ENCODE assay signal across 16 cellular contexts in genomic region chr10:58063854-58064480, GRCh38.
"Had no signal": no experiment of that assay in that cellular context is flagged by ENCODE, and none has a peak within 500 bp of the region (broad histone marks: within the 10 kb centered on the region; RNA-seq: fewer than 3 reads in every experiment).

No MANE protein-coding gene starts in this region.

- ATAC-seq: activated CD8-positive, alpha-beta T cell treated with anti-CD3 and anti-CD28 coated beads, Interleukin-2, amount 10 ng/mL, durations not matched to agents 7 days and 5 days; activated naive CD4-positive, alpha-beta T cell treated with anti-CD3 and anti-CD28 coated beads, Interleukin-2, amount 50 U/mL, for 72 hours; naive thymus-derived CD4-positive, alpha-beta T cell; stimulated activated memory B cell treated with anti-CD40 and anti-IgM and Interleukin-4, amounts not matched to agents 10 μg/mL and 1 μg/mL and 100 μg/mL, for 72 hours had no signal

- H3K27ac ChIP-seq: esophagus squamous epithelium, left ventricle myocardium inferior had no signal

- H3K27ac Mint-ChIP-seq: activated CD8-positive, alpha-beta T cell treated with anti-CD3 and anti-CD28 coated beads, Interleukin-2, amount 10 ng/mL, durations not matched to agents 7 days and 5 days; activated naive CD4-positive, alpha-beta T cell treated with anti-CD3 and anti-CD28 coated beads, Interleukin-2, amount 50 U/mL, for 72 hours; naive thymus-derived CD4-positive, alpha-beta T cell; stimulated activated memory B cell treated with anti-CD40 and anti-IgM and Interleukin-4, amounts not matched to agents 10 μg/mL and 1 μg/mL and 100 μg/mL, for 72 hours had no signal

- H3K9me3 ChIP-seq: esophagus squamous epithelium, left ventricle myocardium inferior had no signal

- DNase-seq: activated CD4-positive, alpha-beta T cell treated with anti-CD3 and anti-CD28 coated beads for 48 hours; activated CD8-positive, alpha-beta memory T cell treated with anti-CD3 and anti-CD28 coated beads, Interleukin-2, amount 50 U/mL, for 4 hours; activated CD8-positive, alpha-beta T cell treated with anti-CD3 and anti-CD28 coated beads, Interleukin-2, amount 10 ng/mL, durations not matched to agents 7 days and 5 days; activated gamma-delta T cell; activated T-cell treated with anti-CD3 and anti-CD28 coated beads, Interleukin-2, amount 50 U/mL, for 48 hours; cortex of kidney; effector CD4-positive, alpha-beta T cell; esophagus squamous epithelium; foreskin fibroblast; kidney; left ventricle myocardium inferior; naive thymus-derived CD4-positive, alpha-beta T cell; stimulated activated CD4-positive, alpha-beta T cell treated with anti-CD3 and anti-CD28 coated beads, Interleukin-2, amount 100 ng/mL, for 48 hours; T-helper 9 cell had no signal

- H3K4me3 ChIP-seq: esophagus squamous epithelium, left ventricle myocardium inferior had no signal

- H3K4me1 ChIP-seq: esophagus squamous epithelium, left ventricle myocardium inferior had no signal

- H3K4me3 Mint-ChIP-seq: activated CD8-positive, alpha-beta T cell treated with anti-CD3 and anti-CD28 coated beads, Interleukin-2, amount 10 ng/mL, durations not matched to agents 7 days and 5 days; naive thymus-derived CD4-positive, alpha-beta T cell; stimulated activated memory B cell treated with anti-CD40 and anti-IgM and Interleukin-4, amounts not matched to agents 10 μg/mL and 1 μg/mL and 100 μg/mL, for 72 hours had no signal

- H3K27me3 ChIP-seq: esophagus squamous epithelium had no signal

- H3K36me3 ChIP-seq: esophagus squamous epithelium, left ventricle myocardium inferior had no signal

- H3K36me3 Mint-ChIP-seq: activated naive CD4-positive, alpha-beta T cell treated with anti-CD3 and anti-CD28 coated beads, Interleukin-2, amount 50 U/mL, for 72 hours; naive thymus-derived CD4-positive, alpha-beta T cell; stimulated activated memory B cell treated with anti-CD40 and anti-IgM and Interleukin-4, amounts not matched to agents 10 μg/mL and 1 μg/mL and 100 μg/mL, for 72 hours had no signal

- H3K4me1 Mint-ChIP-seq: naive thymus-derived CD4-positive, alpha-beta T cell; stimulated activated memory B cell treated with anti-CD40 and anti-IgM and Interleukin-4, amounts not matched to agents 10 μg/mL and 1 μg/mL and 100 μg/mL, for 72 hours had no signal
